Comparison of ENCODE assay signal across 12 cellular contexts in the genomic region with DNA sequence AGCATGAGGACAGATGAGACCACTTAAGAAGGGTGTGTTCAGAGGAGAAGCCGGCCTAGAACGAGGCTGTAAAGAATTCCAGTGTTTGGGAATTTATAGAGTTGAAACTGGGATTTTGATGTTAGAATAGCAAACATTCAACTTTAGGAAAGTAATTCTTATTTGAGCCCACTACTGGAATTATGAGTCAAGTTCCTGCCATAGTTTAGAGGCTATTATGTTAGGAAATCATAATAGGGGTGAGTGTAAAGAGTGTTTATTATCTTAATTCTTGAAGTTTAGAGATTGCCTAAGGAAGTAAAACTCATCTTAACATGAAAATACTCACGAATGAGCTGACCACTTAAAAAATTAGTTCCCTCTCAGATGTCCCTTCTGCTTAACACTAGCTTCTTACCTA. TPM values are rescaled to one million over a fixed set of nuclear protein-coding genes. Genes with fewer than 3 reads are reported as not detected.
A peak's percentile ranks its signal among the peaks of the same experiment; 100 is the strongest.
DNase-seq lines count a peak whose midpoint lies in the region; ATAC-seq, FAIRE-seq and TF ChIP-seq lines count a peak whose summit lies in the region.
"Had no signal": no experiment of that assay in that cellular context is flagged by ENCODE, and none has a peak within 500 bp of the region (broad histone marks: within the 10 kb centered on the region; RNA-seq: fewer than 3 reads in every experiment).

No MANE protein-coding gene starts in this region.

- no peak overlapping the region for H2AK5ac ChIP-seq in IMR-90 (ENCODE audit: low read depth, low read length)

- TF ChIP-seq CTCF in IMR-90 (conservative IDR thresholded peaks at IDR 0.05; ENCODE audit: low read depth, low read length) (no peak), GM12878 (IDR thresholded peaks at IDR 0.05 in 2 of 3, conservative IDR thresholded peaks at IDR 0.05 in 1 of 3; ENCODE audit: control insufficient read depth in 2 of 3, extremely low read depth in 1 of 3, insufficient read depth in 1 of 3, low read depth in 3 of 3, low read length in 3 of 3) (no peak)

- no peaks in the 10 kb centered on the region for H3K27me3 ChIP-seq in CD4-positive, alpha-beta memory T cell (ENCODE audit: insufficient read depth, low read length)
- H3K27me3 ChIP-seq in IMR-90 (ENCODE audit: control insufficient read depth, insufficient read depth, low read length) (no peaks in the 10 kb centered on the region), GM12878 (replicated peaks in 1 of 2; ENCODE audit: control insufficient read depth in 2 of 2, insufficient read depth in 2 of 2, low read length in 1 of 2) (no peaks in the 10 kb centered on the region)
- H3K27me3 ChIP-seq: esophagus squamous epithelium had no signal

- H3K27ac Mint-ChIP-seq in CD4-positive, alpha-beta memory T cell = peak overlapping the region; percentile 65 to 100 (median 97)
- H3K27ac Mint-ChIP-seq in naive thymus-derived CD8-positive, alpha-beta T cell = peak overlapping the region; percentile 37 to 100 (median 83)
- no peak overlapping the region for H3K27ac Mint-ChIP-seq in stimulated activated memory B cell treated with anti-CD40 and anti-IgM and Interleukin-4, amounts not matched to agents 10 μg/mL and 1 μg/mL and 100 μg/mL, for 72 hours

- 0 out of 4 replicates have a peak overlapping the region, but pooled peaks of 1 of the 2 experiments have one; percentile 16 for H4K8ac ChIP-seq in IMR-90 (ENCODE audit: low read depth in 2 of 2, low read length in 2 of 2)

- POLR2A ChIA-PET in CD4-positive, alpha-beta memory T cell (lab: Charles Lee; ENCODE audit: partially characterized antibody) = interaction anchor here (0.8 to 12.5 kb wide), 11 partner anchors 10 to 577 kb away, joined by 3 to 408 read pairs (median 15); partner anchors contain the start of genes DLD and HBP1
- POLR2A ChIA-PET in IMR-90 (lab: Charles Lee; ENCODE audit: unreplicated experiment) = no interaction called here
- POLR2A ChIA-PET in GM12878 (lab: Charles Lee) = no interaction called here
- POLR2A ChIA-PET in naive thymus-derived CD8-positive, alpha-beta T cell (lab: Charles Lee) = interaction anchor here (0.8 to 1.2 kb wide), 2 partner anchors 182 to 576 kb away, joined by 3 read pairs; partner anchors contain the start of genes COG5 and DUS4L

- H2AFZ ChIP-seq in IMR-90 (replicated peaks; ENCODE audit: low read length, poor library complexity) (no peak overlapping the region), GM12878 (ENCODE audit: control insufficient read depth, low read depth, low read length) (no peak overlapping the region)

- DNase-seq in CD4-positive, alpha-beta memory T cell = no peak
- DNase-seq in IMR-90 = peak; percentile 61
- DNase-seq in GM12878 (ENCODE audit: low read depth, low spot score) = no peak
- DNase-seq in naive thymus-derived CD8-positive, alpha-beta T cell = no peak
- DNase-seq in NCI-H345 treated with DMSO at 0.1 percent for 48 hours (lab: John Stamatoyannopoulos, UW; ENCODE audit: unreplicated experiment) = no peak
- DNase-seq: esophagus squamous epithelium; left ventricle myocardium superior; NCI-H526 treated with DMSO at 0.1 percent for 48 hours; stimulated activated naive CD4-positive, alpha-beta T cell had no signal

- peak overlapping the region; percentile 90 to 100 (median 97) for H3K4me3 Mint-ChIP-seq in CD4-positive, alpha-beta memory T cell
- H3K4me3 Mint-ChIP-seq in naive thymus-derived CD8-positive, alpha-beta T cell = peak overlapping the region in 9 of 10 donors; percentile 48 to 100 (median 95)
- no peak overlapping the region for H3K4me3 Mint-ChIP-seq in stimulated activated memory B cell treated with anti-CD40 and anti-IgM and Interleukin-4, amounts not matched to agents 10 μg/mL and 1 μg/mL and 100 μg/mL, for 72 hours

- no peak for TF ChIP-seq POLR2A in IMR-90 (IDR thresholded peaks at IDR 0.05; ENCODE audit: low read depth, low read length)
- TF ChIP-seq POLR2A in GM12878 (IDR thresholded peaks at IDR 0.05; ENCODE audit: low read depth, low read length) = no peak

- H3K79me2 ChIP-seq in GM12878 (ENCODE audit: control insufficient read depth, insufficient read depth, low read length) = peaks cover 56% of the 10 kb centered on the region

- SMC1A ChIA-PET in GM12878 (lab: Charles Lee; ENCODE audit: uncharacterized antibody, unreplicated experiment) = interaction anchor here (2.2 kb wide), 1 partner anchor 19 kb away, joined by 6 read pairs; no protein-coding TSS in a partner anchor

- peaks cover 15 to 31% of the 10 kb centered on the region in 2 experiments for H3K79me1 ChIP-seq in IMR-90 (ENCODE audit: low read depth in 1 of 2, low read length in 2 of 2)

- TF ChIP-seq RAD21 in IMR-90 (IDR thresholded peaks at IDR 0.05; ENCODE audit: low read length) (no peak), GM12878 (IDR thresholded peaks at IDR 0.05; ENCODE audit: insufficient read depth, low read depth, low read length) (no peak)

- H4K20me1 ChIP-seq in IMR-90 (ENCODE audit: insufficient read depth, low read length) (peaks cover 33% of the 10 kb centered on the region), GM12878 (ENCODE audit: control insufficient read depth, insufficient read depth) (peaks cover 5% of the 10 kb centered on the region; the same call in 1 of the 2 replicates)

- H3K36me3 Mint-ChIP-seq in CD4-positive, alpha-beta memory T cell = peaks cover 28 to 37% of the 10 kb centered on the region in 2 donors
- peaks cover 0 to 25% (median 0%) of the 10 kb centered on the region in 3 donors for H3K36me3 Mint-ChIP-seq in naive thymus-derived CD8-positive, alpha-beta T cell
- H3K36me3 Mint-ChIP-seq in stimulated activated memory B cell treated with anti-CD40 and anti-IgM and Interleukin-4, amounts not matched to agents 10 μg/mL and 1 μg/mL and 100 μg/mL, for 72 hours = peaks cover 7% of the 10 kb centered on the region

- H3K9me3 ChIP-seq in CD4-positive, alpha-beta memory T cell (ENCODE audit: control insufficient read depth in 1 of 2, low read length in 2 of 2) = no peaks in the 10 kb centered on the region
- H3K9me3 ChIP-seq in IMR-90 (ENCODE audit: control insufficient read depth, insufficient read depth, low read length) (no peaks in the 10 kb centered on the region), GM12878 (replicated peaks; ENCODE audit: control insufficient read depth, insufficient read depth, low read length) (no peaks in the 10 kb centered on the region)
- H3K9me3 ChIP-seq: esophagus squamous epithelium had no signal

- peak overlapping the region; percentile 46 for H2BK5ac ChIP-seq in IMR-90 (ENCODE audit: low read depth, low read length, poor library complexity, severe bottlenecking)

- H3K4me2 ChIP-seq in IMR-90 (ENCODE audit: low read depth, low read length) (peak overlapping the region; percentile 89), GM12878 (ENCODE audit: control insufficient read depth, insufficient read depth) (peak overlapping the region; percentile 97)

- no peak overlapping the region for H2BK15ac ChIP-seq in IMR-90 (ENCODE audit: low read depth, low read length)

- H2BK120ac ChIP-seq in IMR-90 (ENCODE audit: low read depth, low read length) = no peak overlapping the region

- H3K27me3 Mint-ChIP-seq in CD4-positive, alpha-beta memory T cell = no peaks in the 10 kb centered on the region
- no peaks in the 10 kb centered on the region for H3K27me3 Mint-ChIP-seq in naive thymus-derived CD8-positive, alpha-beta T cell
- H3K27me3 Mint-ChIP-seq in stimulated activated memory B cell treated with anti-CD40 and anti-IgM and Interleukin-4, amounts not matched to agents 10 μg/mL and 1 μg/mL and 100 μg/mL, for 72 hours = no peaks in the 10 kb centered on the region

- H4K91ac ChIP-seq in IMR-90 (ENCODE audit: insufficient read depth, low read depth, low read length) = no peak overlapping the region

- RAD21 ChIA-PET in GM12878 (lab: Charles Lee; ENCODE audit: unreplicated experiment) = interaction anchor here (1.0 kb wide), 1 partner anchor 182 kb away, joined by 3 read pairs; the partner anchor contains the start of genes COG5 and DUS4L

- in situ Hi-C loops in IMR-90 (cut with MboI; ENCODE audit: low sequenced_read_pairs) = loop anchor here (10.0 to 25.0 kb wide), 2 partner anchors 129 to 391 kb away; partner anchors contain the start of gene LAMB4
- in situ Hi-C loops in GM12878 (cut with MboI) = no loop called here

- ATAC-seq in IMR-90 (ENCODE audit: low read depth) (no peak), GM12878 (no peak), GM19324 (IDR thresholded peaks at IDR 0.05; ENCODE audit: low FRiP score, unreplicated experiment) (no peak), GM19328 (IDR thresholded peaks at IDR 0.05; ENCODE audit: unreplicated experiment) (no peak)
- ATAC-seq in naive thymus-derived CD8-positive, alpha-beta T cell = no peak
- ATAC-seq in stimulated activated memory B cell treated with anti-CD40 and anti-IgM and Interleukin-4, amounts not matched to agents 10 μg/mL and 1 μg/mL and 100 μg/mL, for 72 hours = no peak
- ATAC-seq: left ventricle myocardium superior had no signal

- peak overlapping the region in 1 of 2 donors; percentile 97 for H3K4me3 ChIP-seq in CD4-positive, alpha-beta memory T cell (ENCODE audit: low read length in 2 of 2)
- H3K4me3 ChIP-seq in IMR-90 (ENCODE audit: insufficient read depth, low read depth, low read length) (no peak overlapping the region), GM12878 (peak overlapping the region; percentile 87; the same call in 1 of the 2 replicates)

- H3K4me1 Mint-ChIP-seq in CD4-positive, alpha-beta memory T cell = peaks cover 33 to 67% (median 49%) of the 10 kb centered on the region in 4 donors
- H3K4me1 Mint-ChIP-seq in naive thymus-derived CD8-positive, alpha-beta T cell = peaks cover 20 to 67% (median 43%) of the 10 kb centered on the region in 4 donors
- H3K4me1 Mint-ChIP-seq in stimulated activated memory B cell treated with anti-CD40 and anti-IgM and Interleukin-4, amounts not matched to agents 10 μg/mL and 1 μg/mL and 100 μg/mL, for 72 hours = peaks cover 45% of the 10 kb centered on the region

- CTCF ChIA-PET in CD4-positive, alpha-beta memory T cell (lab: Charles Lee; ENCODE audit: partially characterized antibody) = interaction anchor here (1.3 to 11.5 kb wide), 5 partner anchors 10 to 131 kb away, joined by 3 to 504 read pairs (median 23); no protein-coding TSS in a partner anchor
- CTCF ChIA-PET in IMR-90 (lab: Yijun Ruan, JAX) = no interaction called here
- CTCF ChIA-PET in GM12878 (lab: Yijun Ruan, JAX) = interaction anchor here (0.9 to 3.9 kb wide), 8 partner anchors 19 to 799 kb away, joined by 3 to 12 read pairs (median 3); no protein-coding TSS in a partner anchor

- peaks cover 0 to 4% (median 0%) of the 10 kb centered on the region in 8 donors for H3K9me3 Mint-ChIP-seq in CD4-positive, alpha-beta memory T cell
- no peaks in the 10 kb centered on the region for H3K9me3 Mint-ChIP-seq in naive thymus-derived CD8-positive, alpha-beta T cell
- H3K9me3 Mint-ChIP-seq in stimulated activated memory B cell treated with anti-CD40 and anti-IgM and Interleukin-4, amounts not matched to agents 10 μg/mL and 1 μg/mL and 100 μg/mL, for 72 hours = no peaks in the 10 kb centered on the region

- no peak for TF ChIP-seq EP300 in GM12878 (IDR thresholded peaks at IDR 0.05; ENCODE audit: borderline replicate concordance in 1 of 2, control insufficient read depth in 1 of 2, low read depth in 2 of 2, low read length in 2 of 2)

- FAIRE-seq in GM12878 (lab: Jason Lieb, UNC) = no peak

- intact Hi-C loops in CD4-positive, alpha-beta memory T cell (cut with micrococcal nuclease) = loop anchor here (5.0 kb wide), 1 partner anchor 284 kb away; no protein-coding TSS in a partner anchor
- intact Hi-C loops in IMR-90 (cut with micrococcal nuclease) = no loop called here
- intact Hi-C loops in GM12878 (cut with micrococcal nuclease; ENCODE audit: unreplicated experiment) = loop anchor here (10.0 kb wide), 1 partner anchor 399 kb away; no protein-coding TSS in a partner anchor

- no peak overlapping the region for H2AK9ac ChIP-seq in IMR-90 (replicated peaks; ENCODE audit: low read depth, low read length, poor library complexity)

- no CpG with 5 or more reads among the region's 3 CpGs for WGBS in IMR-90 (ENCODE audit: extremely low coverage in 2 of 2, insufficient read length in 1 of 2), 2 experiments
- 65% methylated on average over 3 of the region's 3 CpGs for WGBS in GM12878 (ENCODE audit: insufficient coverage, insufficient replicate concordance, low lambda C conversion rate, missing lambda C conversion rate)

- H3K14ac ChIP-seq in IMR-90 (replicated peaks; ENCODE audit: low read depth, low read length) = no peak overlapping the region

- H2BK20ac ChIP-seq in IMR-90 (ENCODE audit: low read depth, low read length) = no peak overlapping the region

- peak overlapping the region; percentile 6; the same call in 1 of the 2 replicates for H4K5ac ChIP-seq in IMR-90 (ENCODE audit: low read depth, low read length)

- H3K9ac ChIP-seq in IMR-90 (ENCODE audit: low read depth, low read length) (no peak overlapping the region), GM12878 (ENCODE audit: control insufficient read depth, insufficient read depth, low read length) (peak overlapping the region; percentile 98; the same call in 1 of the 2 replicates)

- peaks cover 14% of the 10 kb centered on the region for H3K36me3 ChIP-seq in CD4-positive, alpha-beta memory T cell (ENCODE audit: insufficient read depth, low read length)
- H3K36me3 ChIP-seq in IMR-90 (ENCODE audit: control insufficient read depth, insufficient read depth, low read length) (peaks cover 6% of the 10 kb centered on the region), GM12878 (ENCODE audit: control insufficient read depth in 2 of 2, insufficient read depth in 2 of 2, low read length in 1 of 2) (peaks cover under 1 to 17% of the 10 kb centered on the region in 2 experiments; a peak in 1 of 4 replicates)

- H3K56ac ChIP-seq in IMR-90 (ENCODE audit: extremely low read depth, insufficient read depth, low read length) = no peak overlapping the region

- H3K27ac ChIP-seq in CD4-positive, alpha-beta memory T cell (ENCODE audit: low read depth, low read length) = peak overlapping the region; percentile 99
- H3K27ac ChIP-seq in IMR-90 (ENCODE audit: insufficient read depth, low read length) (no peak overlapping the region), GM12878 (ENCODE audit: control insufficient read depth, insufficient read depth) (no peak overlapping the region; the same call in 1 of the 2 replicates)
- H3K27ac ChIP-seq: esophagus squamous epithelium had no signal

- no peak overlapping the region; the same call in 1 of the 2 replicates for H3K23ac ChIP-seq in IMR-90 (ENCODE audit: low read depth, low read length)

- dilution Hi-C loops in IMR-90 (cut with HindIII; ENCODE audit: low sequenced_read_pairs, unreplicated experiment) = no loop called here

- H3K4me1 ChIP-seq in CD4-positive, alpha-beta memory T cell (ENCODE audit: insufficient read depth, low read length) = peaks cover 69% of the 10 kb centered on the region
- H3K4me1 ChIP-seq in IMR-90 (ENCODE audit: control insufficient read depth, insufficient read depth, low read length) (peaks cover 8% of the 10 kb centered on the region), GM12878 (ENCODE audit: control insufficient read depth, insufficient read depth, low read length) (peaks cover 8% of the 10 kb centered on the region)

- BruUV-seq in IMR-90 (replicated peaks; lab: Mats Ljungman, UMichigan) (no TSS peak), GM12878 (replicated peaks; lab: Mats Ljungman, UMichigan) (no TSS peak)

- peaks cover 10% of the 10 kb centered on the region for H3K9me1 ChIP-seq in IMR-90 (ENCODE audit: insufficient read depth, low read length)

- no peak overlapping the region for H3K18ac ChIP-seq in IMR-90 (ENCODE audit: low read depth, low read length)

- no peak overlapping the region for H3K4ac ChIP-seq in IMR-90 (ENCODE audit: low read depth, low read length)

RNA-seq across cellular contexts. Expression of gene CBLL1, which starts 2.1 kb away (rescaled TPM):
- 10 to 100 TPM; 79.1 to 82.8 TPM for total RNA-seq in CD4-positive, alpha-beta memory T cell
- polyA plus RNA-seq in CD4-positive, alpha-beta memory T cell = 100 to 1,000 TPM in 1 of 2 donors, 10 to 100 TPM in 1; 68.9 to 200 TPM
- total RNA-seq in IMR-90 (2012; rRNA removed) = 15.6 and 20.3 TPM in 2 replicates
- 19.0 and 19.7 TPM in 2 replicates for polyA plus RNA-seq in IMR-90 (2012; rRNA removed)
- polyA plus RNA-seq in IMR-90 (2012; cell fraction: cytosol; rRNA removed) = 4.3 and 7.1 TPM in 2 replicates
- 9.9 and 27.7 TPM in 2 replicates for polyA plus RNA-seq in IMR-90 (2012; cell fraction: nucleus; rRNA removed; ENCODE audit: low replicate concordance)
- 50.7 and 56.8 TPM in 2 replicates for total RNA-seq in GM12878 (2013; cell fraction: nucleolus; rRNA removed)
- total RNA-seq in GM12878 (2014; rRNA removed) = 16.4 and 20.3 TPM in 2 replicates
- 32.4 and 32.9 TPM in 2 replicates for total RNA-seq in GM12878 (2014; rRNA removed; fragmentation: Illumina TruSeq; extraction: Trizol)
- 26.2 and 28.3 TPM in 2 replicates for total RNA-seq in GM12878 (2021)
- polyA plus RNA-seq in GM12878 (2011; ENCODE audit: low read depth) = 16.1 TPM
- polyA plus RNA-seq in GM12878 (2011; rRNA removed) = 10.1 and 18.5 TPM in 2 replicates
- polyA plus RNA-seq in GM12878 (2011; cell fraction: cytosol; rRNA removed) = 12.1 and 15.8 TPM in 2 replicates
- polyA plus RNA-seq in GM12878 (2011; cell fraction: nucleus; rRNA removed) = 25.3 and 25.4 TPM in 2 replicates
- 18.4 and 23.5 TPM in 2 replicates for polyA plus RNA-seq in GM12878 (2012)
- 32.7 and 42.8 TPM in 2 replicates for polyA plus RNA-seq in GM12878 (2014; fragmentation: Illumina TruSeq; extraction: Trizol)
- polyA plus RNA-seq in GM12878 (2014; fragmentation: Nextera tagmentation; extraction: Ambion mirVana) = 1 to 10 TPM; 8.6 to 9.3 TPM
- polyA plus RNA-seq in GM12878 (2014; rRNA removed) = 7.2 and 9.8 TPM in 2 replicates
- polyA plus RNA-seq in GM12878 (2016; fragmentation: Nextera tagmentation; extraction: Ambion mirVana) = 10 to 100 TPM; 32.9 to 40.1 TPM
- polyA minus RNA-seq in GM12878 (2011; rRNA and poly(A)+ RNA removed) = 20.0 and 26.3 TPM in 2 replicates
- polyA minus RNA-seq in GM12878 (2011; cell fraction: cytosol; rRNA and poly(A)+ RNA removed) = 11.6 and 15.1 TPM in 2 replicates
- 35.1 and 59.4 TPM in 2 replicates for polyA minus RNA-seq in GM12878 (2011; cell fraction: nucleus; rRNA and poly(A)+ RNA removed)
- total RNA-seq in naive thymus-derived CD8-positive, alpha-beta T cell = 10 to 100 TPM; 51.8 to 59.9 TPM
- polyA plus RNA-seq in naive thymus-derived CD8-positive, alpha-beta T cell = 10 to 100 TPM; 44.8 to 56.3 (median 48.6) TPM

RNA-seq across cellular contexts. Expression of gene SLC26A3, which starts 57.0 kb away (rescaled TPM):
- total RNA-seq in CD4-positive, alpha-beta memory T cell = not detected
- not detected for polyA plus RNA-seq in CD4-positive, alpha-beta memory T cell
- not detected in 2 replicates for total RNA-seq in IMR-90 (2012; rRNA removed)
- polyA plus RNA-seq in IMR-90 (2012; rRNA removed) = not detected in 2 replicates
- not detected in 2 replicates for polyA plus RNA-seq in IMR-90 (2012; cell fraction: cytosol; rRNA removed)
- polyA plus RNA-seq in IMR-90 (2012; cell fraction: nucleus; rRNA removed; ENCODE audit: low replicate concordance) = not detected in 2 replicates
- not detected in 2 replicates for total RNA-seq in GM12878 (2013; cell fraction: nucleolus; rRNA removed)
- not detected in 2 replicates for total RNA-seq in GM12878 (2014; rRNA removed)
- total RNA-seq in GM12878 (2014; rRNA removed; fragmentation: Illumina TruSeq; extraction: Trizol) = not detected in 2 replicates
- total RNA-seq in GM12878 (2021) = 0.46 and 0.53 TPM in 2 replicates
- polyA plus RNA-seq in GM12878 (2011; ENCODE audit: low read depth) = not detected
- not detected in 2 replicates for polyA plus RNA-seq in GM12878 (2011; rRNA removed)
- not detected in 2 replicates for polyA plus RNA-seq in GM12878 (2011; cell fraction: cytosol; rRNA removed)
- polyA plus RNA-seq in GM12878 (2011; cell fraction: nucleus; rRNA removed) = not detected in 2 replicates
- polyA plus RNA-seq in GM12878 (2012) = not detected in 2 replicates
- not detected in 2 replicates for polyA plus RNA-seq in GM12878 (2014; fragmentation: Illumina TruSeq; extraction: Trizol)
- polyA plus RNA-seq in GM12878 (2014; fragmentation: Nextera tagmentation; extraction: Ambion mirVana) = not detected
- polyA plus RNA-seq in GM12878 (2014; rRNA removed) = not detected in 2 replicates
- polyA plus RNA-seq in GM12878 (2016; fragmentation: Nextera tagmentation; extraction: Ambion mirVana) = not detected
- not detected in 2 replicates for polyA minus RNA-seq in GM12878 (2011; rRNA and poly(A)+ RNA removed)
- polyA minus RNA-seq in GM12878 (2011; cell fraction: cytosol; rRNA and poly(A)+ RNA removed) = not detected in 2 replicates
- polyA minus RNA-seq in GM12878 (2011; cell fraction: nucleus; rRNA and poly(A)+ RNA removed) = not detected in 2 replicates
- total RNA-seq in naive thymus-derived CD8-positive, alpha-beta T cell = not detected
- not detected for polyA plus RNA-seq in naive thymus-derived CD8-positive, alpha-beta T cell
- total RNA-seq: esophagus squamous epithelium, left ventricle myocardium superior had no signal

Comparison
In these comparisons a context has a peak if more than half of its experiments do, and no peak if none do; other contexts are left out.
1. POLR2A ChIA-PET loops: an anchor here in CD4-positive, alpha-beta memory T cell (0.8 to 12.5 kb wide) and naive thymus-derived CD8-positive, alpha-beta T cell (0.8 to 1.2 kb wide); none called in IMR-90 and GM12878.